Comparison of ENCODE assay signal across 8 cellular contexts in genomic region chr6:36596359-36596758, GRCh38. TPM values are rescaled to one million over a fixed set of nuclear protein-coding genes. Genes with fewer than 3 reads are reported as not detected.
DNase-seq lines count a peak whose midpoint lies in the region; ATAC-seq and TF ChIP-seq lines count a peak whose summit lies in the region.

No MANE protein-coding gene starts in this region.

- TF ChIP-seq CTCF in testis (IDR thresholded peaks at IDR 0.05) = no peak

- H3K9me3 ChIP-seq in iPS-18c (ENCODE audit: control insufficient read depth, insufficient read depth, low read length) (peaks cover 3% of the 10 kb centered on the region), testis (no peaks in the 10 kb centered on the region)

- 1% methylated on average over 5 of the region's 5 CpGs for WGBS in testis, 2 donors

- peaks cover 43% of the 10 kb centered on the region for H3K4me1 Mint-ChIP-seq in activated CD4-positive, alpha-beta T cell treated with anti-CD3 and anti-CD28 coated beads, Interleukin-2, amount 10 ng/mL, durations not matched to agents 24 days and 14 days
- peaks cover 29% of the 10 kb centered on the region for H3K4me1 Mint-ChIP-seq in activated T-helper 17 cell treated with anti-CD3 and anti-CD28 coated beads, Interleukin-2, amount 50 U/mL, for 72 hours

- no peaks in the 10 kb centered on the region for H3K9me3 Mint-ChIP-seq in activated CD4-positive, alpha-beta T cell treated with anti-CD3 and anti-CD28 coated beads, Interleukin-2, amount 10 ng/mL, durations not matched to agents 24 days and 14 days
- no peaks in the 10 kb centered on the region for H3K9me3 Mint-ChIP-seq in activated T-helper 17 cell treated with anti-CD3 and anti-CD28 coated beads, Interleukin-2, amount 50 U/mL, for 72 hours

- no peak for ATAC-seq in activated T-helper 17 cell treated with anti-CD3 and anti-CD28 coated beads, Interleukin-2, amount 50 U/mL, for 72 hours (replicated peaks)
- no peak for ATAC-seq in HG02623 (IDR thresholded peaks at IDR 0.05; ENCODE audit: unreplicated experiment)

- peaks cover 69% of the 10 kb centered on the region for H3K36me3 Mint-ChIP-seq in activated CD4-positive, alpha-beta T cell treated with anti-CD3 and anti-CD28 coated beads, Interleukin-2, amount 10 ng/mL, durations not matched to agents 24 days and 14 days (ENCODE audit: low read depth)
- peaks cover 80% of the 10 kb centered on the region for H3K36me3 Mint-ChIP-seq in activated T-helper 17 cell treated with anti-CD3 and anti-CD28 coated beads, Interleukin-2, amount 50 U/mL, for 72 hours (ENCODE audit: low read depth)

- peak overlapping the region; percentile 86 for H3K4me3 ChIP-seq in iPS-18c (ENCODE audit: insufficient read depth, low read depth, low read length)
- peak overlapping the region; percentile 74 to 98 for H3K4me3 ChIP-seq in testis

- no peaks in the 10 kb centered on the region for H3K27me3 Mint-ChIP-seq in activated CD4-positive, alpha-beta T cell treated with anti-CD3 and anti-CD28 coated beads, Interleukin-2, amount 10 ng/mL, durations not matched to agents 24 days and 14 days
- H3K27me3 Mint-ChIP-seq in activated T-helper 17 cell treated with anti-CD3 and anti-CD28 coated beads, Interleukin-2, amount 50 U/mL, for 72 hours = no peaks in the 10 kb centered on the region

- H3K27me3 ChIP-seq in testis = no peaks in the 10 kb centered on the region

- no peaks in the 10 kb centered on the region for H3K36me3 ChIP-seq in testis (ENCODE audit: low read depth, missing control alignments)

- TF ChIP-seq POLR2A in testis (IDR thresholded peaks at IDR 0.05) = no peak

- peak overlapping the region; percentile 92 for H3K4me3 Mint-ChIP-seq in activated CD4-positive, alpha-beta T cell treated with anti-CD3 and anti-CD28 coated beads, Interleukin-2, amount 10 ng/mL, durations not matched to agents 24 days and 14 days
- peak overlapping the region; percentile 86 for H3K4me3 Mint-ChIP-seq in activated T-helper 17 cell treated with anti-CD3 and anti-CD28 coated beads, Interleukin-2, amount 50 U/mL, for 72 hours

- peak overlapping the region; percentile 98 to 99 for H3K27ac ChIP-seq in testis

- H3K27ac Mint-ChIP-seq in activated CD4-positive, alpha-beta T cell treated with anti-CD3 and anti-CD28 coated beads, Interleukin-2, amount 10 ng/mL, durations not matched to agents 24 days and 14 days = peak overlapping the region; percentile 98
- peak overlapping the region; percentile 98 for H3K27ac Mint-ChIP-seq in activated T-helper 17 cell treated with anti-CD3 and anti-CD28 coated beads, Interleukin-2, amount 50 U/mL, for 72 hours

- intact Hi-C loops in activated CD4-positive, alpha-beta T cell treated with anti-CD3 and anti-CD28 coated beads, Interleukin-2, amount 10 ng/mL, durations not matched to agents 24 days and 14 days (cut with micrococcal nuclease) = no loop called here
- intact Hi-C loops in testis (cut with DNase I; ENCODE audit: low total_unique reads) = loop anchor here (10.0 kb wide), 1 partner anchor 52 kb away; the partner anchor contains the start of gene STK38

- no peak for DNase-seq in activated CD4-positive, alpha-beta T cell treated with anti-CD3 and anti-CD28 coated beads, Interleukin-2, amount 10 ng/mL, durations not matched to agents 24 days and 14 days
- no peak for DNase-seq in activated CD4-positive, alpha-beta T cell treated with anti-CD3 and anti-CD28 coated beads for 4 hours
- DNase-seq in testis = peak; percentile 12
- DNase-seq in NAMALWA (ENCODE audit: low spot score) = no peak
- DNase-seq in stimulated activated CD4-positive, alpha-beta T cell treated with anti-CD3 and anti-CD28 coated beads, Interleukin-4, amount 100 ng/mL, for 1 hour = no peak

- H3K4me1 ChIP-seq in testis = peaks cover 37% of the 10 kb centered on the region

RNA-seq across cellular contexts. Expression of gene SRSF3, which starts 2.2 kb away (rescaled TPM):
- 532 and 572 TPM in 2 replicates for total RNA-seq in activated CD4-positive, alpha-beta T cell treated with anti-CD3 and anti-CD28 coated beads, Interleukin-2, amount 10 ng/mL, durations not matched to agents 24 days and 14 days
- 100 to 1,000 TPM; 277 to 473 TPM for total RNA-seq in activated T-helper 17 cell treated with anti-CD3 and anti-CD28 coated beads, Interleukin-2, amount 50 U/mL, for 72 hours
- 100 to 1,000 TPM; 180 to 183 TPM for total RNA-seq in testis
- polyA plus RNA-seq in testis (ENCODE audit: insufficient read depth, low read depth, low replicate concordance) = 289 TPM

RNA-seq across cellular contexts. Expression of gene STK38, which starts 49.1 kb away (rescaled TPM):
- 20.7 and 21.5 TPM in 2 replicates for total RNA-seq in activated CD4-positive, alpha-beta T cell treated with anti-CD3 and anti-CD28 coated beads, Interleukin-2, amount 10 ng/mL, durations not matched to agents 24 days and 14 days
- 10 to 100 TPM; 24.4 to 34.3 TPM for total RNA-seq in activated T-helper 17 cell treated with anti-CD3 and anti-CD28 coated beads, Interleukin-2, amount 50 U/mL, for 72 hours
- total RNA-seq in testis = 10 to 100 TPM; 20.4 to 23.9 TPM
- polyA plus RNA-seq in testis (ENCODE audit: insufficient read depth, low read depth, low replicate concordance) = 22.0 TPM
